8 cellular contexts compared by ENCODE assay signal in the genomic region with DNA sequence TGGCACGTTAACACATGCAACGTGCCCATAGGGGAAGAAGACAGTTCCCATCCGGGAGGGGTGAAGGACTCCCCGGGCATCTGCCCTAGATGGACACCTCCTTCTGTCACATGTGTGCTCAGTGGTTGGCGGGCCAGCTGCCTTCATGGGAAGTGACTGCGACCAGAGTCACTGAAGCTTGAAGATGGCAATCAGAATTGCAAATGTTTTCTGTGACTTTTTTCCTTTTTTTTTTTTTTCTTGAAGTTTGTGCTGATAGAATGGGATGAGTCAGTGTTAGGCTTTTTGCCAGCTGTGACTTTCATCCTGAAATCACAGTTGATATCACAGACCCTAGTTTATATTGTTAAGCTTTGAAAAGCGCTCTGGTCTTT.
DNase-seq lines count a peak whose midpoint lies in the region; ATAC-seq, FAIRE-seq and TF ChIP-seq lines count a peak whose summit lies in the region.

No MANE protein-coding gene starts in this region.

- H3K9ac ChIP-seq in adipocyte (ENCODE audit: low read length) (no peak overlapping the region), mesendoderm (ENCODE audit: low read length) (no peak overlapping the region)

- TF ChIP-seq EP300 in transverse colon (IDR thresholded peaks at IDR 0.05; ENCODE audit: low read depth), result no peak

- WGBS in mesendoderm (ENCODE audit: extremely low coverage, insufficient coverage, low lambda C conversion rate), result no CpG with 5 or more reads among the region's 7 CpGs
- WGBS in transverse colon (ENCODE audit: low coverage in 1 of 2), 2 donors, result 77 to 81% methylated on average over 5 to 7 of the region's 7 CpGs
- 84 to 87% methylated on average over 7 of the region's 7 CpGs for WGBS in aorta, 2 donors

- TF ChIP-seq POLR2A in GM12891 (IDR thresholded peaks at IDR 0.05; ENCODE audit: low read depth, low read length) (no peak), transverse colon (IDR thresholded peaks at IDR 0.05) (no peak)

- no peaks in the 10 kb centered on the region for H3K27me3 ChIP-seq in adipocyte (replicated peaks; ENCODE audit: control insufficient read depth, insufficient read depth, low read length)
- H3K27me3 ChIP-seq in mesendoderm (ENCODE audit: insufficient read depth, low read length, poor library complexity), result no peaks in the 10 kb centered on the region
- no peaks in the 10 kb centered on the region for H3K27me3 ChIP-seq in transverse colon
- no peaks in the 10 kb centered on the region for H3K27me3 ChIP-seq in aorta (ENCODE audit: control insufficient read depth in 1 of 2, insufficient read depth in 2 of 2, low read length in 1 of 2)

- ATAC-seq in HG02571 (IDR thresholded peaks at IDR 0.05; ENCODE audit: unreplicated experiment) (peak; percentile 69), aorta (ENCODE audit: low FRiP score) (no peak), HG03280 (IDR thresholded peaks at IDR 0.05; ENCODE audit: unreplicated experiment) (no peak)

- H2BK120ac ChIP-seq in mesendoderm (ENCODE audit: low read depth, low read length), result no peak overlapping the region

- H3K27ac ChIP-seq in mesendoderm (ENCODE audit: low read depth, low read length) (no peak overlapping the region), transverse colon (no peak overlapping the region), aorta (ENCODE audit: low read depth in 1 of 2, low read length in 2 of 2) (no peak overlapping the region)

- peak; percentile 31 for FAIRE-seq in GM12891 (lab: Jason Lieb, UNC)

- H2BK15ac ChIP-seq in mesendoderm (replicated peaks; ENCODE audit: low read depth), result no peak overlapping the region

- H3K4me1 ChIP-seq in adipocyte (ENCODE audit: control insufficient read depth, insufficient read depth, low read length), result peaks cover 9% of the 10 kb centered on the region
- H3K4me1 ChIP-seq in mesendoderm (ENCODE audit: control insufficient read depth, low read depth, low read length), result no peaks in the 10 kb centered on the region
- no peaks in the 10 kb centered on the region for H3K4me1 ChIP-seq in transverse colon
- no peaks in the 10 kb centered on the region for H3K4me1 ChIP-seq in aorta (ENCODE audit: control insufficient read depth in 1 of 2, insufficient read depth in 2 of 2, low read length in 2 of 2)

- H3K23ac ChIP-seq in mesendoderm (ENCODE audit: low read length), result no peak overlapping the region

- intact Hi-C loops in transverse colon (cut with DNase I; ENCODE audit: low total_unique reads) (no loop called here), aorta (cut with DNase I) (no loop called here)

- no peak for DNase-seq in GM12891 (ENCODE audit: insufficient read length, low spot score)
- peak; percentile 53 for DNase-seq in adipocyte (ENCODE audit: low read depth)
- DNase-seq in mesendoderm, result peak; percentile 10
- DNase-seq in transverse colon, result no peak
- DNase-seq in aorta, result no peak
- no peak for DNase-seq in KG1 (lab: John Stamatoyannopoulos, UW)

- H3K36me3 ChIP-seq in adipocyte (ENCODE audit: control insufficient read depth, insufficient read depth, low read length, severe bottlenecking) (peaks cover 29% of the 10 kb centered on the region), mesendoderm (ENCODE audit: control insufficient read depth, insufficient read depth, low read length) (peaks cover 7% of the 10 kb centered on the region), transverse colon (peaks cover 0 to 24% (median 4%) of the 10 kb centered on the region in 4 donors), aorta (ENCODE audit: control insufficient read depth in 1 of 2, insufficient read depth in 2 of 2, low read length in 1 of 2) (no peaks in the 10 kb centered on the region)

- H3K9me3 ChIP-seq in adipocyte (ENCODE audit: control insufficient read depth, low read length) (no peaks in the 10 kb centered on the region), transverse colon (no peaks in the 10 kb centered on the region), aorta (ENCODE audit: control insufficient read depth, low read length) (no peaks in the 10 kb centered on the region)

- H3K4ac ChIP-seq in mesendoderm (ENCODE audit: low read depth, low read length), result no peak overlapping the region

- in situ Hi-C loops in transverse colon (cut with MboI; ENCODE audit: low pct_ligation_motif_present in 1 of 4, low pct_unique_long_range_greater_than_20kb in 1 of 4, low sequenced_read_pairs in 3 of 4), result loop anchor here (25.0 kb wide), 1 partner anchor 223 kb away; no protein-coding TSS in a partner anchor

- no peak overlapping the region for H3K18ac ChIP-seq in mesendoderm (ENCODE audit: low read length)

- H2BK5ac ChIP-seq in mesendoderm (ENCODE audit: low read length), result no peak overlapping the region

- no peaks in the 10 kb centered on the region for H3K79me1 ChIP-seq in mesendoderm (ENCODE audit: low read length)

- no peak overlapping the region for H4K8ac ChIP-seq in mesendoderm (ENCODE audit: low read depth, low read length)

- no peak overlapping the region for H3K4me3 ChIP-seq in adipocyte (ENCODE audit: low read length)
- H3K4me3 ChIP-seq in mesendoderm (ENCODE audit: low read length), result no peak overlapping the region
- H3K4me3 ChIP-seq in transverse colon, result no peak overlapping the region
- H3K4me3 ChIP-seq in aorta (ENCODE audit: low read length in 2 of 2), result no peak overlapping the region

- no peak overlapping the region for H2AK5ac ChIP-seq in mesendoderm (ENCODE audit: low read length)

- no peak overlapping the region for H3K4me2 ChIP-seq in mesendoderm (ENCODE audit: low read length)

- no peak for TF ChIP-seq CTCF in transverse colon (IDR thresholded peaks at IDR 0.05)

- no peak overlapping the region for H3K56ac ChIP-seq in mesendoderm (ENCODE audit: low read length)

- H3K79me2 ChIP-seq in mesendoderm (ENCODE audit: control insufficient read depth, insufficient read depth, low read length), result no peaks in the 10 kb centered on the region

- no peak overlapping the region for H4K5ac ChIP-seq in mesendoderm (ENCODE audit: low read length)

TF ChIP-seq in GM12891, 5 proteins besides CTCF, POLR2A, EP300 and RAD21:
- TF ChIP-seq SPI1 (IDR thresholded peaks at IDR 0.05; ENCODE audit: low read depth, low read length) (0 out of 2 replicates have a peak, but pooled peaks have one; percentile 18), POU2F2 (IDR thresholded peaks at IDR 0.05; ENCODE audit: low read depth, low read length) (no peak)

Comparison
In these comparisons a context has a peak if more than half of its experiments do, and no peak if none do; other contexts are left out.
1. DNase-seq: peak in adipocyte (single experiment) and mesendoderm (single experiment); none in GM12891 (single experiment), transverse colon (single experiment), aorta (0 of 2) and KG1 (single experiment).